In the genomic region with DNA sequence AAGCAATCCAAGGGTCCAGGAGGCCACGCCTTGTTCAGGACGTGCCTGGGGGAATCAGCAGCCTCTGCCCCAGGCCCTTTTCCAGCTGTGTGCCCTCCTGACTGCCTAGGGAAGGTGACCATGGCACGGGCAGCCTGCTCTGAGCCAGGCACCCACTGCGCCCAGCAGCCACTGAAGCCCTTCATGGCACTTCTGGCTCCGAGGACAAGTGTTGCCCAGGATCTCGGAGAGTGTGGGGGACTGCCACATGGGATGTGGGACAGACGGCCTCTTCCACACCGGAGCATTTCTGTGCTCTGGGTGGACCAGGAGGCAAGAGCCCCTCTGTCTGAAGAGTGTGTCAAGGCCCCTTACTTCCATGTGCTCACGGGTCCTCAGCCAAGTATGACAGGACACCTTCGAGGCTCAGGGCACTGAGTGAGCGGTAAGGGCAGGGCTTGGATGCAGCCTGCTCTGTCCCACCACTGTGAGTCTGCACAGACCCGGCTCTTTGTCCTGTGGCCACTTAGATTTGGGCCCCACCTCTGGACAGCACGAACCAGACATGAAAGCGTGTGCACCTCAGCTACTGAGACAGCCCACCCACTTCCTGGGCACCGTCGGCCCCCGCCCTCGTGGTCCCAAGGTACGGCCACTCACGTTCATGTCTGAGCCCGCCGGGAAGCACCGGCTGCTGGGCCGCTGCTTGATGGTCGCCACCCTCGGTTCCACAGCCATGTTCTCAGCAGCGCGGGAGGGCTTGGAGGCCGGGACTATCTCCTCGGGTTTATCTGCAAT, we compare ENCODE assay signal across 23 cellular contexts.
"Had no signal": no experiment of that assay in that cellular context is flagged by ENCODE, and none has a peak within 500 bp of the region (broad histone marks: within the 10 kb centered on the region; RNA-seq: fewer than 3 reads in every experiment).

No MANE protein-coding gene starts in this region.

- H3K36me3 Mint-ChIP-seq: activated naive CD8-positive, alpha-beta T cell treated with anti-CD3 and anti-CD28 coated beads, Interleukin-2, amount 10 ng/mL, durations not matched to agents 7 days and 5 days; natural killer cell had no signal

- H3K9me3 Mint-ChIP-seq: activated naive CD8-positive, alpha-beta T cell treated with anti-CD3 and anti-CD28 coated beads, Interleukin-2, amount 10 ng/mL, durations not matched to agents 7 days and 5 days; natural killer cell had no signal

- DNase-seq: activated CD8-positive, alpha-beta memory T cell treated with anti-CD3 and anti-CD28 coated beads for 24 hours; activated CD8-positive, alpha-beta memory T cell treated with anti-CD3 and anti-CD28 coated beads, Interleukin-2, amount 50 U/mL, for 48 hours; activated naive CD8-positive, alpha-beta T cell treated with anti-CD3 and anti-CD28 coated beads, Interleukin-2, amount 10 ng/mL, durations not matched to agents 7 days and 5 days; central memory CD4-positive, alpha-beta T cell; colonic mucosa; foreskin keratinocyte; hippocampal formation; islet precursor cell; natural killer cell; retina; stimulated activated CD4-positive, alpha-beta T cell treated with anti-CD3 and anti-CD28 coated beads, Interleukin-15, amount 100 ng/mL, for 24 hours; stimulated activated CD4-positive, alpha-beta T cell treated with anti-CD3 and anti-CD28 coated beads, Interleukin-2, amount 100 ng/mL, for 48 hours; stimulated activated naive CD8-positive, alpha-beta T cell treated with anti-CD3 and anti-CD28 coated beads, Interleukin-15, amount 100 ng/mL, for 72 hours; T1000; transverse colon had no signal

- H3K27me3 ChIP-seq: colonic mucosa, foreskin keratinocyte, neutrophil, suprapubic skin, transverse colon, vagina had no signal

- H3K4me3 Mint-ChIP-seq: activated naive CD8-positive, alpha-beta T cell treated with anti-CD3 and anti-CD28 coated beads, Interleukin-2, amount 10 ng/mL, durations not matched to agents 7 days and 5 days; brain; natural killer cell; stimulated activated naive CD8-positive, alpha-beta T cell treated with anti-CD3 and anti-CD28 coated beads, Interleukin-15, amount 100 ng/mL, for 72 hours had no signal

- H3K4me1 Mint-ChIP-seq: activated naive CD8-positive, alpha-beta T cell treated with anti-CD3 and anti-CD28 coated beads, Interleukin-2, amount 10 ng/mL, durations not matched to agents 7 days and 5 days; stimulated activated naive CD8-positive, alpha-beta T cell treated with anti-CD3 and anti-CD28 coated beads, Interleukin-15, amount 100 ng/mL, for 72 hours had no signal

- ATAC-seq: activated CD4-positive, CD25-positive, alpha-beta regulatory T cell treated with anti-CD3 and anti-CD28 coated beads, Interleukin-2, amount 50 U/mL, for 24 hours; foreskin keratinocyte; natural killer cell; stimulated activated naive CD8-positive, alpha-beta T cell treated with anti-CD3 and anti-CD28 coated beads, Interleukin-15, amount 100 ng/mL, for 72 hours had no signal

- H3K27me3 Mint-ChIP-seq: activated naive CD8-positive, alpha-beta T cell treated with anti-CD3 and anti-CD28 coated beads, Interleukin-2, amount 10 ng/mL, durations not matched to agents 7 days and 5 days; brain had no signal

- H3K36me3 ChIP-seq: colonic mucosa, left ventricle myocardium inferior, neutrophil, suprapubic skin, transverse colon, vagina had no signal

- H3K9me3 ChIP-seq: colonic mucosa, neutrophil, transverse colon, vagina had no signal

- H3K27ac ChIP-seq: colonic mucosa, foreskin keratinocyte, left ventricle myocardium inferior, neutrophil, parathyroid adenoma, skin epidermis, suprapubic skin, transverse colon, vagina had no signal

- H3K27ac Mint-ChIP-seq: activated naive CD8-positive, alpha-beta T cell treated with anti-CD3 and anti-CD28 coated beads, Interleukin-2, amount 10 ng/mL, durations not matched to agents 7 days and 5 days; brain; natural killer cell; stimulated activated naive CD8-positive, alpha-beta T cell treated with anti-CD3 and anti-CD28 coated beads, Interleukin-15, amount 100 ng/mL, for 72 hours had no signal

- H3K4me3 ChIP-seq: colonic mucosa, left ventricle myocardium inferior, skin epidermis, suprapubic skin, transverse colon, vagina had no signal

- H3K4me1 ChIP-seq: colonic mucosa, foreskin keratinocyte, left ventricle myocardium inferior, parathyroid adenoma, suprapubic skin, transverse colon, vagina had no signal
